22 cellular contexts compared by ENCODE assay signal in genomic region chrX:37879692-37880091, GRCh38.
"Had no signal": no experiment of that assay in that cellular context is flagged by ENCODE, and none has a peak within 500 bp of the region (broad histone marks: within the 10 kb centered on the region; RNA-seq: fewer than 3 reads in every experiment).

No MANE protein-coding gene starts in this region.

- H3K4me1 ChIP-seq: ascending aorta, Peyer's patch had no signal

- H3K4me3 ChIP-seq: ascending aorta, Peyer's patch had no signal

- H3K27me3 ChIP-seq: ascending aorta, Peyer's patch had no signal

- H3K27ac ChIP-seq: ascending aorta, Peyer's patch, RWPE1 had no signal

- DNase-seq: activated B cell treated with CpG ODN at 0.5 μM for 24 hours; activated CD4-positive, alpha-beta T cell treated with anti-CD3 and anti-CD28 coated beads for 1 hour; activated CD4-positive, alpha-beta T cell treated with anti-CD3 and anti-CD28 coated beads, Interleukin-2, amount 10 ng/mL, durations not matched to agents 24 days and 14 days; activated CD4-positive, alpha-beta T cell treated with anti-CD3 and anti-CD28 coated beads, Interleukin-2, amount 50 U/mL, for 48 hours; activated CD8-positive, alpha-beta memory T cell treated with anti-CD3 and anti-CD28 coated beads, Interleukin-2, amount 10 ng/mL, durations not matched to agents 7 days and 5 days; activated effector memory CD4-positive, alpha-beta T cell treated with Interleukin-2 at 50 U/mL for 16 hours; activated naive CD4-positive, alpha-beta T cell; activated T-cell treated with anti-CD3 and anti-CD28 coated beads, Interleukin-2, amount 50 U/mL, for 24 hours; cerebellar nuclear complex; NCI-H1048; NCI-H146; NCI-H187 treated with DMSO at 0.1 percent for 48 hours; NCI-H2171 treated with DMSO at 0.1 percent for 48 hours; NCI-H226; NCI-H526; NCI-H82; Peyer's patch; Right ventricle myocardium superior; T-helper 17 cell; T-helper 9 cell had no signal

- H3K9me3 ChIP-seq: ascending aorta, Peyer's patch had no signal

- H3K36me3 ChIP-seq: ascending aorta, Peyer's patch had no signal
